ENCODE assay signal across 34 cellular contexts in genomic region chr3:126967386-126967785, GRCh38.
"Had no signal": no experiment of that assay in that cellular context is flagged by ENCODE, and none has a peak within 500 bp of the region (broad histone marks: within the 10 kb centered on the region; RNA-seq: fewer than 3 reads in every experiment).

No MANE protein-coding gene starts in this region.

- H3K27me3 ChIP-seq: MG63 had no signal

- H3K4me3 ChIP-seq: MG63 had no signal

- H3K4me2 ChIP-seq: KMS-11 had no signal

- H3K27ac ChIP-seq: KMS-11 had no signal

- H3K9ac ChIP-seq: KMS-11 had no signal

- H3K9me3 ChIP-seq: MG63 had no signal

- DNase-seq: Karpas-422, Kasumi-1, KG1, MG63, MM.1S, MV-4-11, NCI-H1048, NCI-H1092, NCI-H1092 treated with DMSO at 0.1 percent for 48 hours, NCI-H1105, NCI-H1105 treated with DMSO at 0.1 percent for 48 hours, NCI-H1417, NCI-H1417 treated with DMSO at 0.1 percent for 48 hours, NCI-H1436, NCI-H1436 treated with DMSO at 0.1 percent for 48 hours, NCI-H146, NCI-H1694, NCI-H1694 treated with DMSO at 0.1 percent for 48 hours, NCI-H187, NCI-H187 treated with DMSO at 0.1 percent for 48 hours, NCI-H1930, NCI-H2029, NCI-H2029 treated with DMSO at 0.1 percent for 48 hours, NCI-H2081, NCI-H2081 treated with DMSO at 0.1 percent for 48 hours, NCI-H2107, NCI-H2171, NCI-H2171 treated with DMSO at 0.1 percent for 48 hours, NCI-H2227 treated with DMSO at 0.1 percent for 48 hours, NCI-H226, NCI-H345, NCI-H446, NCI-H446 treated with DMSO at 0.1 percent for 48 hours had no signal

- H3K36me3 ChIP-seq: MG63 had no signal
